11 cellular contexts compared by ENCODE assay signal in genomic region chr2:128607981-128608506, GRCh38.
DNase-seq lines count a peak whose midpoint lies in the region; ATAC-seq and TF ChIP-seq lines count a peak whose summit lies in the region.
"Had no signal": no experiment of that assay in that cellular context is flagged by ENCODE, and none has a peak within 500 bp of the region (broad histone marks: within the 10 kb centered on the region; RNA-seq: fewer than 3 reads in every experiment).

No MANE protein-coding gene starts in this region.

- no peak overlapping the region for H3K4me2 ChIP-seq in OCI-LY7 (ENCODE audit: low read length)
- H3K4me2 ChIP-seq: hepatocyte had no signal

- H3K27ac ChIP-seq in Peyer's patch (no peak overlapping the region), OCI-LY7 (ENCODE audit: low read depth, low read length, poor library complexity, severe bottlenecking) (no peak overlapping the region)
- H3K27ac ChIP-seq: hepatocyte had no signal

- H3K36me3 ChIP-seq in Peyer's patch = no peaks in the 10 kb centered on the region
- no peaks in the 10 kb centered on the region for H3K36me3 ChIP-seq in OCI-LY7 (ENCODE audit: insufficient read depth, low read length)

- BruUV-seq in OCI-LY7 (replicated peaks; lab: Mats Ljungman, UMichigan) = no TSS peak

- H3K27ac Mint-ChIP-seq in activated CD4-positive, alpha-beta T cell treated with anti-CD3 and anti-CD28 coated beads for 36 hours = no peak overlapping the region
- H3K27ac Mint-ChIP-seq: CD4-positive, alpha-beta T cell had no signal

- POLR2A ChIA-PET in activated CD4-positive, alpha-beta T cell treated with anti-CD3 and anti-CD28 coated beads for 36 hours (lab: Charles Lee) = no interaction called here
- POLR2A ChIA-PET in OCI-LY7 (lab: Charles Lee) = interaction anchor here (0.6 to 1.0 kb wide), 3 partner anchors 100 to 535 kb away, joined by 3 read pairs; no protein-coding TSS in a partner anchor

- CTCF ChIA-PET in activated CD4-positive, alpha-beta T cell treated with anti-CD3 and anti-CD28 coated beads for 36 hours (lab: Charles Lee) = no interaction called here
- CTCF ChIA-PET in OCI-LY7 (lab: Charles Lee; ENCODE audit: unreplicated experiment) = no interaction called here

- TF ChIP-seq POLR2A in Peyer's patch (IDR thresholded peaks at IDR 0.05) = no peak

- H3K27me3 Mint-ChIP-seq in activated CD4-positive, alpha-beta T cell treated with anti-CD3 and anti-CD28 coated beads for 36 hours = no peaks in the 10 kb centered on the region
- H3K27me3 Mint-ChIP-seq: CD4-positive, alpha-beta T cell had no signal

- H4K20me1 ChIP-seq in OCI-LY7 (ENCODE audit: insufficient read depth, low read length) = no peaks in the 10 kb centered on the region

- no peak overlapping the region for H3K4me3 Mint-ChIP-seq in activated CD4-positive, alpha-beta T cell treated with anti-CD3 and anti-CD28 coated beads for 36 hours
- H3K4me3 Mint-ChIP-seq: CD4-positive, alpha-beta T cell had no signal

- H3K4me1 ChIP-seq in Peyer's patch = no peaks in the 10 kb centered on the region
- no peaks in the 10 kb centered on the region for H3K4me1 ChIP-seq in OCI-LY7 (ENCODE audit: insufficient read depth, low read length, poor library complexity, severe bottlenecking)

- H3K4me1 Mint-ChIP-seq in activated CD4-positive, alpha-beta T cell treated with anti-CD3 and anti-CD28 coated beads for 36 hours = no peaks in the 10 kb centered on the region

- TF ChIP-seq CTCF in Peyer's patch (IDR thresholded peaks at IDR 0.05) (no peak), OCI-LY7 (conservative IDR thresholded peaks at IDR 0.05; ENCODE audit: low read length) (no peak)

- intact Hi-C loops in head of caudate nucleus (cut with DNase I) = no loop called here
- intact Hi-C loops in posterior cingulate gyrus (cut with DNase I) = no loop called here
- intact Hi-C loops in activated CD4-positive, alpha-beta T cell treated with anti-CD3 and anti-CD28 coated beads for 36 hours (cut with DNase I, micrococcal nuclease) = no loop called here
- intact Hi-C loops in OCI-LY7 (cut with micrococcal nuclease; ENCODE audit: unreplicated experiment) = no loop called here

- H3K27me3 ChIP-seq in Peyer's patch = no peaks in the 10 kb centered on the region
- H3K27me3 ChIP-seq: hepatocyte had no signal

- H3K79me2 ChIP-seq in OCI-LY7 (ENCODE audit: insufficient read depth, low read depth, low read length) = no peaks in the 10 kb centered on the region
- H3K79me2 ChIP-seq: hepatocyte had no signal

- H3K4me3 ChIP-seq in Peyer's patch (no peak overlapping the region), OCI-LY7 (ENCODE audit: low read depth, low read length, poor library complexity, severe bottlenecking) (no peak overlapping the region)
- H3K4me3 ChIP-seq: hepatocyte had no signal

- no peaks in the 10 kb centered on the region for H3K36me3 Mint-ChIP-seq in activated CD4-positive, alpha-beta T cell treated with anti-CD3 and anti-CD28 coated beads for 36 hours (ENCODE audit: low read depth)

- H2AFZ ChIP-seq in OCI-LY7 (ENCODE audit: low read length) = no peak overlapping the region
- H2AFZ ChIP-seq: hepatocyte had no signal

- no peak for ATAC-seq in activated CD4-positive, alpha-beta T cell treated with anti-CD3 and anti-CD28 coated beads for 36 hours
- ATAC-seq in GM18502 (IDR thresholded peaks at IDR 0.05; ENCODE audit: poor library complexity, unreplicated experiment) = no peak

- H3K9me3 ChIP-seq in Peyer's patch (no peaks in the 10 kb centered on the region), OCI-LY7 (ENCODE audit: low read length) (no peaks in the 10 kb centered on the region)

- DNase-seq in GM03348 (ENCODE audit: low spot score) = peak; percentile 79
- peak in 2 of 3 donors; percentile 26 to 39 for DNase-seq in Peyer's patch
- peak; percentile 31 to 86 (median 68) for DNase-seq in head of caudate nucleus
- peak in 8 of 10 donors; percentile 17 to 92 (median 59) for DNase-seq in posterior cingulate gyrus
- no peak for DNase-seq in activated CD4-positive, alpha-beta T cell treated with anti-CD3 and anti-CD28 coated beads for 36 hours
- no peak for DNase-seq in OCI-LY7 (ENCODE audit: low spot score)
- DNase-seq in NCI-H2081 treated with DMSO at 0.1 percent for 48 hours (lab: John Stamatoyannopoulos, UW) = no peak
- DNase-seq: NCI-H510A had no signal

- H3K9me2 ChIP-seq in OCI-LY7 (ENCODE audit: insufficient read depth, low read length) = no peaks in the 10 kb centered on the region

- no peaks in the 10 kb centered on the region for H3K9me3 Mint-ChIP-seq in activated CD4-positive, alpha-beta T cell treated with anti-CD3 and anti-CD28 coated beads for 36 hours (ENCODE audit: low read depth)
- H3K9me3 Mint-ChIP-seq: CD4-positive, alpha-beta T cell had no signal

Comparison
In these comparisons a context has a peak if more than half of its experiments do, and no peak if none do; other contexts are left out.
1. DNase-seq: peak in GM03348 (single experiment), Peyer's patch (2 of 3), head of caudate nucleus (42 of 42) and posterior cingulate gyrus (8 of 10); none in activated CD4-positive, alpha-beta T cell treated with anti-CD3 and anti-CD28 coated beads for 36 hours (single experiment), OCI-LY7 (single experiment) and NCI-H2081 treated with DMSO at 0.1 percent for 48 hours (single experiment).